ENCODE assay signal across 8 cellular contexts in genomic region chr3:64030741-64031140, GRCh38. TPM values are rescaled to one million over a fixed set of nuclear protein-coding genes. Genes with fewer than 3 reads are reported as not detected.
DNase-seq lines count a peak whose midpoint lies in the region; ATAC-seq and TF ChIP-seq lines count a peak whose summit lies in the region.

No MANE protein-coding gene starts in this region.

- no peaks in the 10 kb centered on the region for H3K36me3 Mint-ChIP-seq in T-helper 1 cell treated with Interleukin-12 subunit alpha and Interleukin-12 subunit beta and Interleukin-4 antibody, amounts not matched to agents 30 μg/mL and 1 μg/mL, for 36 hours (ENCODE audit: low read depth)

- no peaks in the 10 kb centered on the region for H3K4me1 ChIP-seq in ascending aorta

- peak; percentile 98 for ATAC-seq in HG02678 (IDR thresholded peaks at IDR 0.05; ENCODE audit: unreplicated experiment)

- peaks cover 8% of the 10 kb centered on the region for H3K9me3 Mint-ChIP-seq in T-helper 1 cell treated with Interleukin-12 subunit alpha and Interleukin-12 subunit beta and Interleukin-4 antibody, amounts not matched to agents 30 μg/mL and 1 μg/mL, for 36 hours

- H3K4me1 Mint-ChIP-seq in T-helper 1 cell treated with Interleukin-12 subunit alpha and Interleukin-12 subunit beta and Interleukin-4 antibody, amounts not matched to agents 30 μg/mL and 1 μg/mL, for 36 hours (ENCODE audit: low read depth) = peaks cover 8% of the 10 kb centered on the region

- H3K4me3 ChIP-seq in ascending aorta (peak overlapping the region; percentile 41 to 53), skeletal muscle cell (ENCODE audit: low read depth, low read length) (peak overlapping the region; percentile 36)

- intact Hi-C loops in ascending aorta (cut with DNase I) = loop anchor here (1.0 to 2.0 kb wide), 3 partner anchors 136 to 454 kb away; no protein-coding TSS in a partner anchor

- H3K27ac Mint-ChIP-seq in T-helper 1 cell treated with Interleukin-12 subunit alpha and Interleukin-12 subunit beta and Interleukin-4 antibody, amounts not matched to agents 30 μg/mL and 1 μg/mL, for 36 hours = peak overlapping the region; percentile 58

- no peaks in the 10 kb centered on the region for H3K27me3 ChIP-seq in ascending aorta

- TF ChIP-seq CTCF in GM13976 (IDR thresholded peaks at IDR 0.05; ENCODE audit: borderline replicate concordance, control extremely low read depth, extremely low read depth, insufficient read depth, missing control alignments) = peak; percentile 84
- peak; percentile 86 to 91 (median 87) for TF ChIP-seq CTCF in ascending aorta (IDR thresholded peaks at IDR 0.05)

- in situ Hi-C loops in GM13976 (cut with MboI; ENCODE audit: low sequenced_read_pairs, unreplicated experiment) = loop anchor here (10.0 kb wide), 1 partner anchor 454 kb away; no protein-coding TSS in a partner anchor

- peak overlapping the region; percentile 69 for H3K4me3 Mint-ChIP-seq in T-helper 1 cell treated with Interleukin-12 subunit alpha and Interleukin-12 subunit beta and Interleukin-4 antibody, amounts not matched to agents 30 μg/mL and 1 μg/mL, for 36 hours

- DNase-seq in GM13976 (ENCODE audit: low spot score) (peak; percentile 74), NCI-H1105 treated with DMSO at 0.1 percent for 48 hours (lab: John Stamatoyannopoulos, UW) (peak; percentile 56), ascending aorta (ENCODE audit: low spot score in 2 of 2) (peak in 1 of 2 donors; percentile 76), hippocampal formation (lab: John Stamatoyannopoulos, UW) (peak; percentile 53 to 62), skeletal muscle cell (ENCODE audit: low read depth) (no peak), GF-D8 (lab: John Stamatoyannopoulos, UW) (no peak)

- H3K27me3 Mint-ChIP-seq in T-helper 1 cell treated with Interleukin-12 subunit alpha and Interleukin-12 subunit beta and Interleukin-4 antibody, amounts not matched to agents 30 μg/mL and 1 μg/mL, for 36 hours (ENCODE audit: low read depth) = peaks cover 59% of the 10 kb centered on the region

- no peak overlapping the region for H3K27ac ChIP-seq in ascending aorta

- no peaks in the 10 kb centered on the region for H3K9me3 ChIP-seq in ascending aorta

- H3K36me3 ChIP-seq in ascending aorta = no peaks in the 10 kb centered on the region

RNA-seq across cellular contexts. Expression of gene PSMD6, which starts 7.4 kb away (rescaled TPM):
- total RNA-seq in ascending aorta = 49.2 TPM

Comparison
In these comparisons a context has a peak if more than half of its experiments do, and no peak if none do; other contexts are left out.
1. DNase-seq: peak in GM13976 (single experiment), NCI-H1105 treated with DMSO at 0.1 percent for 48 hours (single experiment) and hippocampal formation (2 of 2); none in skeletal muscle cell (single experiment) and GF-D8 (single experiment).